Comparison of ENCODE assay signal across 8 cellular contexts in the genomic region with DNA sequence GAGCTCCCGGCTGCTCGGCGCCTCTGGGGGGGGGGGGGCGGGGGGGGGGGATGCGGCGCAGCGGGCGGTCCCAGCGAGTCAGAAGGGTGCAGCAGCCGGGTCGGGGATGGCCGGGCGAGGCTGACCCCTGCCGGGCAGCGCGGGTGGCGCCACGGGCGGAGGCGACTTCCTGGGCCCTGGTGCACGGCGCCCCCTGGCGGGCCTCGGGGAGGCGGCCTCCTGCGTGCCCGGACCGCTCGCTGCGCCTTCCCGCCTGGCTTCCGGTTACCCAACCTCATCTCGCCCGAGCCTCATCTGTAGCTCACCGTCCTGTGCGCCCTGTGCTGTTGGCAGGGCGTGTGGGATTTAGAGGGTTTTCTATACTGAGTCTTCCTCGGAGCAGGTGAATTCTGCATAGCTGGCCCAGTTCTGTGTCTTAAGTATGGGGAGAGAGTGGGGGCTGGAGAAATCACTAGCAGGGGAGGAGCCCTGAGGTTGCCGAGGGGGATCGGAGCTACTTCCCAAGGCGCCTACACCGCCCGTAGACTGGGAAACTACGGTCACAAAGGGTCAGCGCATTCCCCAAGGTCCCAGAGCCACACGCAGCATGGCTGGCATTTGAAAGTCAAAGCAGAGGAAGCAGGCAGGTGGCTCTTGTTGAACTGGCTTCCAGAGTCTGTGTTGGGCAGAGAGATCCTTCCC. TPM values are rescaled to one million over a fixed set of nuclear protein-coding genes. Genes with fewer than 3 reads are reported as not detected.
DNase-seq lines count a peak whose midpoint lies in the region; ATAC-seq and TF ChIP-seq lines count a peak whose summit lies in the region.

No MANE protein-coding gene starts in this region.

- H3K27me3 Mint-ChIP-seq in activated CD4-positive, alpha-beta memory T cell treated with anti-CD3 and anti-CD28 coated beads, Interleukin-2, amount 10 ng/mL, durations not matched to agents 7 days and 5 days = peaks cover 25% of the 10 kb centered on the region

- DNase-seq in BE2C (peak; percentile 92), NCI-H526 (lab: John Stamatoyannopoulos, UW) (peak; percentile 25 to 82), lung (ENCODE audit: low spot score) (peak; percentile 92)
- peak; percentile 93 for DNase-seq in activated CD4-positive, alpha-beta memory T cell treated with anti-CD3 and anti-CD28 coated beads, Interleukin-2, amount 10 ng/mL, durations not matched to agents 7 days and 5 days
- peak; percentile 84 to 89 for DNase-seq in stimulated activated CD4-positive, alpha-beta T cell treated with anti-CD3 and anti-CD28 coated beads, Interleukin-4, amount 100 ng/mL, for 48 hours (ENCODE audit: low read depth in 2 of 2)

- CTCF ChIA-PET in activated CD4-positive, alpha-beta memory T cell treated with anti-CD3 and anti-CD28 coated beads, Interleukin-2, amount 10 ng/mL, durations not matched to agents 7 days and 5 days (lab: Charles Lee) = interaction anchor here (0.6 to 4.6 kb wide), 78 partner anchors 8 to 882 kb away, joined by 3 to 125 read pairs (median 3); a partner anchor contains a TSS

- peaks cover 18% of the 10 kb centered on the region for H3K4me1 Mint-ChIP-seq in activated CD4-positive, alpha-beta memory T cell treated with anti-CD3 and anti-CD28 coated beads, Interleukin-2, amount 10 ng/mL, durations not matched to agents 7 days and 5 days

- TF ChIP-seq CTCF in BE2C (IDR thresholded peaks at IDR 0.05; ENCODE audit: low read depth, low read length) (peak; percentile 70), lung (IDR thresholded peaks at IDR 0.05; ENCODE audit: control extremely low read depth, extremely low read depth) (peak; percentile 98)

- H3K36me3 Mint-ChIP-seq in activated CD4-positive, alpha-beta memory T cell treated with anti-CD3 and anti-CD28 coated beads, Interleukin-2, amount 10 ng/mL, durations not matched to agents 7 days and 5 days (ENCODE audit: low read depth) = no peaks in the 10 kb centered on the region

- H3K36me3 ChIP-seq in BE2C (no peaks in the 10 kb centered on the region), ectodermal cell (ENCODE audit: control insufficient read depth, insufficient read depth, low read length) (no peaks in the 10 kb centered on the region), lung (ENCODE audit: control insufficient read depth in 2 of 2, insufficient read depth in 2 of 2, low read length in 2 of 2) (no peaks in the 10 kb centered on the region)

- H3K27ac Mint-ChIP-seq in activated CD4-positive, alpha-beta memory T cell treated with anti-CD3 and anti-CD28 coated beads, Interleukin-2, amount 10 ng/mL, durations not matched to agents 7 days and 5 days = no peak overlapping the region

- H3K27me3 ChIP-seq in BE2C (peaks cover 12% of the 10 kb centered on the region; the same call in 1 of the 2 replicates), ectodermal cell (ENCODE audit: control insufficient read depth, insufficient read depth, low read length, poor library complexity, severe bottlenecking) (peaks cover 18% of the 10 kb centered on the region), lung (ENCODE audit: control insufficient read depth, insufficient read depth) (no peaks in the 10 kb centered on the region)

- WGBS in ectodermal cell, 2 experiments = 3% methylated on average over 45 of the region's 46 CpGs
- 1% methylated on average over 37 to 43 of the region's 46 CpGs for WGBS in lung, 2 donors

- ATAC-seq in GM19025 (IDR thresholded peaks at IDR 0.05; ENCODE audit: low read depth, unreplicated experiment) (peak; percentile 84), HG03280 (IDR thresholded peaks at IDR 0.05; ENCODE audit: unreplicated experiment) (peak; percentile 90), lung (ENCODE audit: insufficient read depth, low FRiP score) (peak; percentile 97)

- H3K4me3 Mint-ChIP-seq in activated CD4-positive, alpha-beta memory T cell treated with anti-CD3 and anti-CD28 coated beads, Interleukin-2, amount 10 ng/mL, durations not matched to agents 7 days and 5 days = peak overlapping the region; percentile 58

- H3K9me3 ChIP-seq in BE2C = no peaks in the 10 kb centered on the region
- H3K9me3 ChIP-seq in ectodermal cell (ENCODE audit: control insufficient read depth, low read length) = no peaks in the 10 kb centered on the region
- no peaks in the 10 kb centered on the region for H3K9me3 ChIP-seq in lung (ENCODE audit: control insufficient read depth in 2 of 2, insufficient read depth in 1 of 2, low read length in 1 of 2)

- H3K4me3 ChIP-seq in BE2C (ENCODE audit: low read depth, low read length) (peak overlapping the region; percentile 65), ectodermal cell (ENCODE audit: insufficient read depth, low read depth, low read length) (peak overlapping the region; percentile 43), lung (no peak overlapping the region)

- POLR2A ChIA-PET in activated CD4-positive, alpha-beta memory T cell treated with anti-CD3 and anti-CD28 coated beads, Interleukin-2, amount 10 ng/mL, durations not matched to agents 7 days and 5 days (lab: Charles Lee) = interaction anchor here (0.6 to 2.0 kb wide), 5 partner anchors 48 to 329 kb away, joined by 3 to 8 read pairs (median 3); no protein-coding TSS in a partner anchor

- no peaks in the 10 kb centered on the region for H3K9me3 Mint-ChIP-seq in activated CD4-positive, alpha-beta memory T cell treated with anti-CD3 and anti-CD28 coated beads, Interleukin-2, amount 10 ng/mL, durations not matched to agents 7 days and 5 days

- H3K27ac ChIP-seq in ectodermal cell (ENCODE audit: insufficient read depth, low read depth, low read length, poor library complexity, severe bottlenecking) = no peak overlapping the region
- H3K27ac ChIP-seq in lung (ENCODE audit: low read depth in 1 of 2, low read length in 1 of 2) = no peak overlapping the region

- H3K4me1 ChIP-seq in BE2C (no peaks in the 10 kb centered on the region), ectodermal cell (ENCODE audit: control insufficient read depth, insufficient read depth, low read length) (no peaks in the 10 kb centered on the region), lung (ENCODE audit: control insufficient read depth in 2 of 2, insufficient read depth in 2 of 2, low read length in 2 of 2) (peaks cover 0 to 2% of the 10 kb centered on the region in 2 donors)

RNA-seq across cellular contexts. Expression of a gene that starts 28.3 kb away (rescaled TPM):
- polyA plus RNA-seq in BE2C (2012; ENCODE audit: insufficient read depth, insufficient read length, low read depth) = not detected
- total RNA-seq in activated CD4-positive, alpha-beta memory T cell treated with anti-CD3 and anti-CD28 coated beads, Interleukin-2, amount 10 ng/mL, durations not matched to agents 7 days and 5 days = under 1 TPM in 1 of 2 experiments, not detected in 1; 0.08 TPM
- polyA plus RNA-seq in ectodermal cell (2013, experiment 1 of 4) = not detected
- polyA plus RNA-seq in ectodermal cell (2013, experiment 2 of 4) = 0.02 TPM
- polyA plus RNA-seq in ectodermal cell (2013, experiment 3 of 4) = not detected
- polyA plus RNA-seq in ectodermal cell (2013, experiment 4 of 4) = not detected
- 10 to 100 TPM; 11.9 to 26.9 TPM for total RNA-seq in lung
- polyA plus RNA-seq in lung = 10 to 100 TPM in 1 of 2 donors, 1 to 10 TPM in 1; 4.6 to 15.1 TPM

RNA-seq across cellular contexts. Expression of a gene that starts 51.5 kb away (rescaled TPM):
- polyA plus RNA-seq in BE2C (2012; ENCODE audit: insufficient read depth, insufficient read length, low read depth) = 5.8 TPM
- under 1 TPM in 1 of 2 experiments, not detected in 1; 0.25 TPM for total RNA-seq in activated CD4-positive, alpha-beta memory T cell treated with anti-CD3 and anti-CD28 coated beads, Interleukin-2, amount 10 ng/mL, durations not matched to agents 7 days and 5 days
- polyA plus RNA-seq in ectodermal cell (2013, experiment 1 of 4) = 2.3 TPM
- polyA plus RNA-seq in ectodermal cell (2013, experiment 2 of 4) = 2.8 TPM
- 2.0 TPM for polyA plus RNA-seq in ectodermal cell (2013, experiment 3 of 4)
- polyA plus RNA-seq in ectodermal cell (2013, experiment 4 of 4) = 1.8 TPM
- 1 to 10 TPM; 4.9 to 6.9 TPM for total RNA-seq in lung
- 1 to 10 TPM; 3.2 to 3.3 TPM for polyA plus RNA-seq in lung

Comparison
In these comparisons a context has a peak if more than half of its experiments do, and no peak if none do; other contexts are left out.
1. RNA of a gene that starts 28.3 kb away (total RNA-seq): 11.9 to 26.9 TPM in lung; 0.08 TPM in activated CD4-positive, alpha-beta memory T cell treated with anti-CD3 and anti-CD28 coated beads, Interleukin-2, amount 10 ng/mL, durations not matched to agents 7 days and 5 days; every median in the first group is over 10 times any median in the second.
2. RNA of a gene that starts 51.5 kb away (total RNA-seq): 4.9 to 6.9 TPM in lung; 0.25 TPM in activated CD4-positive, alpha-beta memory T cell treated with anti-CD3 and anti-CD28 coated beads, Interleukin-2, amount 10 ng/mL, durations not matched to agents 7 days and 5 days; every median in the first group is over 4 times any median in the second.
3. Peak in every context shown above with its lines, with median percentiles within 50 percentile points of each other: DNase-seq and ATAC-seq.